8 cellular contexts compared by ENCODE assay signal in genomic region chr12:122081108-122081696, GRCh38. TPM values are rescaled to one million over a fixed set of nuclear protein-coding genes. Genes with fewer than 3 reads are reported as not detected.
A peak's percentile ranks its signal among the peaks of the same experiment; 100 is the strongest.
DNase-seq lines count a peak whose midpoint lies in the region; ATAC-seq and TF ChIP-seq lines count a peak whose summit lies in the region.

No MANE protein-coding gene starts in this region.

- DNase-seq in PC-9 (peak; percentile 35 to 77), natural killer cell (no peak), NCI-H2107 treated with DMSO at 0.1 percent for 48 hours (lab: John Stamatoyannopoulos, UW; ENCODE audit: unreplicated experiment) (no peak), hippocampal formation (lab: John Stamatoyannopoulos, UW) (no peak)
- no peak for DNase-seq in effector memory CD4-positive, alpha-beta T cell

- H3K36me3 ChIP-seq in DOHH2 (ENCODE audit: control insufficient read depth, low read length), result peaks cover 34% of the 10 kb centered on the region
- H3K36me3 ChIP-seq in PC-9 (ENCODE audit: low read depth), result peaks cover 10% of the 10 kb centered on the region; the same call in 1 of the 2 replicates
- H3K36me3 ChIP-seq in effector memory CD4-positive, alpha-beta T cell (ENCODE audit: control insufficient read depth, insufficient read depth, low read length), result peaks cover 12% of the 10 kb centered on the region

- H3K27ac Mint-ChIP-seq in natural killer cell, result peak overlapping the region; percentile 79 to 86

- ATAC-seq in natural killer cell (no peak), HG02642 (IDR thresholded peaks at IDR 0.05; ENCODE audit: poor library complexity, unreplicated experiment) (no peak), GM21723 (IDR thresholded peaks at IDR 0.05; ENCODE audit: unreplicated experiment) (no peak)

- intact Hi-C loops in PC-9 (cut with micrococcal nuclease; ENCODE audit: unreplicated experiment) (loop anchor here (2.0 kb wide), 1 partner anchor 18 kb away; no protein-coding TSS in a partner anchor), natural killer cell (cut with micrococcal nuclease) (loop anchor here (2.0 kb wide), 1 partner anchor 24 kb away; no protein-coding TSS in a partner anchor)

- H3K4me2 ChIP-seq in DOHH2 (ENCODE audit: low read length) (peak overlapping the region; percentile 99), PC-9 (peak overlapping the region; percentile 94)

- H3F3A ChIP-seq in DOHH2 (ENCODE audit: control insufficient read depth, insufficient read depth) (peaks cover 10% of the 10 kb centered on the region), PC-9 (ENCODE audit: insufficient read depth, low read depth) (peaks cover 33% of the 10 kb centered on the region)

- peaks cover 55% of the 10 kb centered on the region for H3K4me1 ChIP-seq in DOHH2 (ENCODE audit: control insufficient read depth, low read length)
- H3K4me1 ChIP-seq in PC-9 (replicated peaks; ENCODE audit: insufficient read depth), result peaks cover 32% of the 10 kb centered on the region
- peaks cover 37% of the 10 kb centered on the region for H3K4me1 ChIP-seq in effector memory CD4-positive, alpha-beta T cell (ENCODE audit: control insufficient read depth, insufficient read depth, low read length, poor library complexity, severe bottlenecking)

- peaks cover 62 to 67% of the 10 kb centered on the region in 2 donors for H3K4me1 Mint-ChIP-seq in natural killer cell

- H3K4me3 ChIP-seq in DOHH2 (ENCODE audit: low read length) (peak overlapping the region; percentile 93), PC-9 (peak overlapping the region; percentile 73)
- H3K4me3 ChIP-seq in effector memory CD4-positive, alpha-beta T cell (ENCODE audit: insufficient read depth, low read depth, low read length, poor library complexity, severe bottlenecking), result peak overlapping the region; percentile 69

- peaks cover 68% of the 10 kb centered on the region for H3K79me2 ChIP-seq in DOHH2 (ENCODE audit: control insufficient read depth, low read length)
- peaks cover 68% of the 10 kb centered on the region for H3K79me2 ChIP-seq in PC-9 (ENCODE audit: low read depth)

- CTCF ChIA-PET in PC-9 (lab: Charles Lee), result interaction anchor here (1.2 to 1.7 kb wide), 3 partner anchors 18 to 41 kb away, joined by 3 to 8 read pairs (median 7); no protein-coding TSS in a partner anchor

- H3K36me3 Mint-ChIP-seq in natural killer cell, result no peaks in the 10 kb centered on the region

- H3K27ac ChIP-seq in DOHH2 (ENCODE audit: low read depth, low read length), result peak overlapping the region; percentile 54
- peak overlapping the region; percentile 84 for H3K27ac ChIP-seq in PC-9
- peak overlapping the region; percentile 77 for H3K27ac ChIP-seq in effector memory CD4-positive, alpha-beta T cell (ENCODE audit: insufficient read depth, low read length, poor library complexity, severe bottlenecking)

- H4K20me1 ChIP-seq in DOHH2 (ENCODE audit: control insufficient read depth, insufficient read depth, low read depth, low read length), result peaks cover 30% of the 10 kb centered on the region
- H4K20me1 ChIP-seq in PC-9 (ENCODE audit: insufficient read depth), result peaks cover 20% of the 10 kb centered on the region

- H3K9me3 Mint-ChIP-seq in natural killer cell, result no peaks in the 10 kb centered on the region

- no peaks in the 10 kb centered on the region for H3K9me3 ChIP-seq in DOHH2 (ENCODE audit: control insufficient read depth, insufficient read depth, low read length)
- H3K9me3 ChIP-seq in PC-9 (ENCODE audit: insufficient read depth, low read depth), result no peaks in the 10 kb centered on the region
- no peaks in the 10 kb centered on the region for H3K9me3 ChIP-seq in effector memory CD4-positive, alpha-beta T cell (ENCODE audit: control insufficient read depth, low read length)

- H3K9me2 ChIP-seq in DOHH2 (replicated peaks; ENCODE audit: control insufficient read depth, low read length) (no peaks in the 10 kb centered on the region), PC-9 (ENCODE audit: insufficient read depth) (no peaks in the 10 kb centered on the region)

- H2AFZ ChIP-seq in PC-9, result no peak overlapping the region

- no peaks in the 10 kb centered on the region for H3K27me3 Mint-ChIP-seq in natural killer cell (ENCODE audit: low read depth in 2 of 2)

- TF ChIP-seq CTCF in DOHH2 (IDR thresholded peaks at IDR 0.05; ENCODE audit: low read depth, low read length, poor library complexity, severe bottlenecking), result no peak
- TF ChIP-seq CTCF in PC-9 (conservative IDR thresholded peaks at IDR 0.05), result no peak
- TF ChIP-seq CTCF in natural killer cell (IDR thresholded peaks at IDR 0.05), result no peak

- POLR2A ChIA-PET in PC-9 (lab: Charles Lee; ENCODE audit: unreplicated experiment), result interaction anchor here (0.6 kb wide), 1 partner anchor 18 kb away, joined by 6 read pairs; no protein-coding TSS in a partner anchor

- peak overlapping the region; percentile 72 for H3K4me3 Mint-ChIP-seq in natural killer cell

- BruUV-seq in PC-9 (replicated peaks; lab: Mats Ljungman, UMichigan), result no TSS peak

- H3K27me3 ChIP-seq in DOHH2 (ENCODE audit: control insufficient read depth, low read length) (no peaks in the 10 kb centered on the region), PC-9 (ENCODE audit: insufficient read depth, low read depth) (no peaks in the 10 kb centered on the region)
- no peaks in the 10 kb centered on the region for H3K27me3 ChIP-seq in effector memory CD4-positive, alpha-beta T cell (replicated peaks; ENCODE audit: control insufficient read depth, insufficient read depth, low read length, poor library complexity, severe bottlenecking)

RNA-seq across cellular contexts. Expression of gene MLXIP, which starts 2.6 kb away (rescaled TPM):
- total RNA-seq in PC-9 (2021) (62.1 and 83.3 TPM in 2 replicates), natural killer cell (10 to 100 TPM; 83.8 to 92.4 (median 86.1) TPM)

RNA-seq across cellular contexts. Expression of gene BCL7A, which starts 59.5 kb away (rescaled TPM):
- total RNA-seq in PC-9 (2021) (6.3 and 6.6 TPM in 2 replicates), natural killer cell (1 to 10 TPM in 1 of 3 donors, under 1 TPM in 2; 0.85 to 1.1 (median 0.96) TPM)

Comparison
In these comparisons a context has a peak if more than half of its experiments do, and no peak if none do; other contexts are left out.
1. DNase-seq: peak in PC-9 (2 of 2); none in effector memory CD4-positive, alpha-beta T cell (0 of 3), natural killer cell (single experiment), NCI-H2107 treated with DMSO at 0.1 percent for 48 hours (single experiment) and hippocampal formation (0 of 2).
2. Peak in every context shown above with its lines, with median percentiles within 50 percentile points of each other: H3K27ac ChIP-seq and H3K4me3 ChIP-seq.